ENCODE assay signal across 8 cellular contexts in genomic region chr9:129835128-129835859, GRCh38. TPM values are rescaled to one million over a fixed set of nuclear protein-coding genes. Genes with fewer than 3 reads are reported as not detected.
DNase-seq lines count a peak whose midpoint lies in the region; ATAC-seq and TF ChIP-seq lines count a peak whose summit lies in the region.

C9orf78 (minus strand) TSS chr9:129835275; CDS start chr9:129835221, 54 bp downstream.
USP20 (plus strand) TSS chr9:129835458; CDS start chr9:129852556, 17,098 bp downstream.

- POLR2A ChIA-PET in PC-9 (lab: Charles Lee; ENCODE audit: unreplicated experiment), result no interaction called here

- DNase-seq in DMS153 (lab: John Stamatoyannopoulos, UW), result peak; percentile 90
- DNase-seq in KBM-7, result peak; percentile 93
- DNase-seq in PC-9, result peak; percentile 84 to 98
- peak; percentile 97 for DNase-seq in activated T-cell treated with anti-CD3 and anti-CD28 coated beads, Interleukin-2, amount 50 U/mL, for 1 hour
- DNase-seq in erythroblast (lab: John Stamatoyannopoulos, UW), result peak; percentile 98 to 99
- DNase-seq in stimulated activated CD8-positive, alpha-beta memory T cell treated with anti-CD3 and anti-CD28 coated beads, Interleukin-4, amount 100 ng/mL, for 4 hours (ENCODE audit: low read depth in 2 of 2, low spot score in 1 of 2), result peak; percentile 87 to 93

- no peaks in the 10 kb centered on the region for H4K20me1 ChIP-seq in PC-9 (ENCODE audit: insufficient read depth)

- H3K79me2 ChIP-seq in PC-9 (ENCODE audit: low read depth), result peaks cover 32% of the 10 kb centered on the region

- ATAC-seq in GM21717 (IDR thresholded peaks at IDR 0.05; ENCODE audit: unreplicated experiment), result peak; percentile 88

- peak within 1 kb of the TSS; percentile 78 for H3K4me3 ChIP-seq in PC-9
- H3K4me3 ChIP-seq in mucosa of rectum (ENCODE audit: low read length in 2 of 2), result peak within 1 kb of the TSS; percentile 71 to 99

- H3K27me3 ChIP-seq in PC-9 (ENCODE audit: insufficient read depth, low read depth), result no peaks in the 10 kb centered on the region
- no peaks in the 10 kb centered on the region for H3K27me3 ChIP-seq in mucosa of rectum (ENCODE audit: control insufficient read depth in 2 of 2, insufficient read depth in 2 of 2, low read length in 2 of 2)

- H2AFZ ChIP-seq in PC-9, result peak within 1 kb of the TSS; percentile 90

- peaks cover 13% of the 10 kb centered on the region for H3K36me3 ChIP-seq in PC-9 (ENCODE audit: low read depth)
- peaks cover 14 to 25% of the 10 kb centered on the region in 2 donors for H3K36me3 ChIP-seq in mucosa of rectum (ENCODE audit: control insufficient read depth in 2 of 2, insufficient read depth in 2 of 2, low read length in 2 of 2)

- in situ Hi-C loops in KBM-7 (cut with MboI; ENCODE audit: low pct_unique_long_range_greater_than_20kb, low sequenced_read_pairs), result no loop called here

- peak; percentile 98 for TF ChIP-seq POLR2A in erythroblast (IDR thresholded peaks at IDR 0.05; ENCODE audit: low read length)

- H3K9me3 ChIP-seq in PC-9 (ENCODE audit: insufficient read depth, low read depth) (no peaks in the 10 kb centered on the region), mucosa of rectum (ENCODE audit: control insufficient read depth in 2 of 2, low read length in 2 of 2) (no peaks in the 10 kb centered on the region)

- no peak for TF ChIP-seq CTCF in PC-9 (conservative IDR thresholded peaks at IDR 0.05)

- H3F3A ChIP-seq in PC-9 (ENCODE audit: insufficient read depth, low read depth), result no peaks in the 10 kb centered on the region; the same call in 1 of the 2 replicates

- H3K4me2 ChIP-seq in PC-9, result peak within 1 kb of the TSS; percentile 98

- no peaks in the 10 kb centered on the region for H3K9me2 ChIP-seq in PC-9 (ENCODE audit: insufficient read depth)

- H3K4me1 ChIP-seq in PC-9 (replicated peaks; ENCODE audit: insufficient read depth) (peaks cover 15% of the 10 kb centered on the region), mucosa of rectum (ENCODE audit: control insufficient read depth in 2 of 2, insufficient read depth in 2 of 2, low read length in 2 of 2) (peaks cover 14 to 18% of the 10 kb centered on the region in 2 donors)

- intact Hi-C loops in PC-9 (cut with micrococcal nuclease; ENCODE audit: unreplicated experiment), result loop anchor here (1.0 to 5.0 kb wide), 3 partner anchors 11 to 262 kb away; partner anchors contain the start of gene TOR1A

- CTCF ChIA-PET in PC-9 (lab: Charles Lee), result no interaction called here

- peak within 1 kb of the TSS; percentile 72 to 95 for H3K9ac ChIP-seq in mucosa of rectum (ENCODE audit: low read depth in 1 of 2, low read length in 2 of 2)

- no peak within 1 kb of the TSS for H3K27ac ChIP-seq in PC-9
- peak within 1 kb of the TSS; percentile 66 to 88 for H3K27ac ChIP-seq in mucosa of rectum (ENCODE audit: low read depth in 2 of 2, low read length in 2 of 2)

- BruUV-seq in PC-9 (replicated peaks; lab: Mats Ljungman, UMichigan), result no TSS peak

RNA-seq across cellular contexts. Expression of gene C9orf78, which starts in this region (rescaled TPM):
- 39.2 and 51.7 TPM in 2 replicates for total RNA-seq in PC-9 (2021)

RNA-seq across cellular contexts. Expression of gene USP20, which starts in this region (rescaled TPM):
- total RNA-seq in PC-9 (2021), result 22.1 and 27.8 TPM in 2 replicates
